ENCODE assay signal across 26 cellular contexts in genomic region chr3:98650966-98651765, GRCh38. TPM values are rescaled to one million over a fixed set of nuclear protein-coding genes. Genes with fewer than 3 reads are reported as not detected.
A peak's percentile ranks its signal among the peaks of the same experiment; 100 is the strongest.
DNase-seq lines count a peak whose midpoint lies in the region; ATAC-seq and TF ChIP-seq lines count a peak whose summit lies in the region.
"Had no signal": no experiment of that assay in that cellular context is flagged by ENCODE, and none has a peak within 500 bp of the region (broad histone marks: within the 10 kb centered on the region; RNA-seq: fewer than 3 reads in every experiment).

No MANE protein-coding gene starts in this region.

- no peak overlapping the region for H3K4me3 ChIP-seq in CD8-positive, alpha-beta T cell (ENCODE audit: low read depth, low read length)
- H3K4me3 ChIP-seq in PC-9 (no peak overlapping the region), lung (no peak overlapping the region)
- H3K4me3 ChIP-seq: BLaER1, esophagus squamous epithelium, K562, left ventricle myocardium inferior, right lobe of liver, thyroid gland had no signal

- H3K79me2 ChIP-seq in PC-9 (ENCODE audit: low read depth): no peaks in the 10 kb centered on the region

- H3K9me3 Mint-ChIP-seq in CD8-positive, alpha-beta T cell: no peaks in the 10 kb centered on the region
- H3K9me3 Mint-ChIP-seq: activated CD4-positive, alpha-beta memory T cell treated with anti-CD3 and anti-CD28 coated beads, Interleukin-2, amount 10 ng/mL, durations not matched to agents 7 days and 5 days; nephron progenitor cell; T-cell had no signal

- DNase-seq in CD8-positive, alpha-beta T cell: no peak
- peak; percentile 8 for DNase-seq in LHCN-M2 (ENCODE audit: low read depth)
- no peak for DNase-seq in PC-9
- DNase-seq in lung (ENCODE audit: low spot score): no peak
- DNase-seq in NCI-H524 (lab: John Stamatoyannopoulos, UW): no peak
- no peak for DNase-seq in nucleus accumbens (lab: John Stamatoyannopoulos, UW)
- DNase-seq: ACHN; activated CD4-positive, alpha-beta memory T cell treated with anti-CD3 and anti-CD28 coated beads, Interleukin-2, amount 10 ng/mL, durations not matched to agents 7 days and 5 days; activated CD4-positive, CD25-positive, alpha-beta regulatory T cell treated with anti-CD3 and anti-CD28 coated beads, Interleukin-2, amount 50 U/mL, for 72 hours; brain microvascular endothelial cell; effector memory CD4-positive, alpha-beta T cell; esophagus squamous epithelium; hypothalamus; left ventricle myocardium inferior; NCI-H1092; NCI-H1930; nephron progenitor cell; right lobe of liver; Right ventricle myocardium superior; stimulated activated naive CD8-positive, alpha-beta T cell treated with anti-CD3 and anti-CD28 coated beads, Interleukin-15, Interleukin-2, amounts not matched to agents 100 U/mL and 50 U/mL, for 24 hours; thyroid gland had no signal

- no peaks in the 10 kb centered on the region for H3K27me3 Mint-ChIP-seq in CD8-positive, alpha-beta T cell (ENCODE audit: low read depth)

- H3K36me3 Mint-ChIP-seq in CD8-positive, alpha-beta T cell: no peaks in the 10 kb centered on the region
- H3K36me3 Mint-ChIP-seq: T-cell had no signal

- no peak for TF ChIP-seq CTCF in CD8-positive, alpha-beta T cell (IDR thresholded peaks at IDR 0.05)
- TF ChIP-seq CTCF in PC-9 (conservative IDR thresholded peaks at IDR 0.05): no peak
- TF ChIP-seq CTCF in lung (IDR thresholded peaks at IDR 0.05; ENCODE audit: control extremely low read depth, extremely low read depth): no peak

- H2AFZ ChIP-seq in PC-9: 0 out of 2 replicates have a peak overlapping the region, but pooled peaks have one; percentile 34

- no peak for ATAC-seq in CD8-positive, alpha-beta T cell
- ATAC-seq in lung (ENCODE audit: insufficient read depth, low FRiP score) (peak; percentile 54), GM21515 (IDR thresholded peaks at IDR 0.05; ENCODE audit: unreplicated experiment) (no peak), GM21717 (IDR thresholded peaks at IDR 0.05; ENCODE audit: unreplicated experiment) (no peak)
- ATAC-seq: K562; right lobe of liver; stimulated activated naive CD8-positive, alpha-beta T cell treated with anti-CD3 and anti-CD28 coated beads, Interleukin-15, Interleukin-2, amounts not matched to agents 100 U/mL and 50 U/mL, for 24 hours had no signal

- no peaks in the 10 kb centered on the region for H4K20me1 ChIP-seq in PC-9 (ENCODE audit: insufficient read depth)
- H4K20me1 ChIP-seq: BLaER1 had no signal

- peak overlapping the region; percentile 13 for H3K27ac Mint-ChIP-seq in CD8-positive, alpha-beta T cell
- H3K27ac Mint-ChIP-seq: activated CD4-positive, alpha-beta memory T cell treated with anti-CD3 and anti-CD28 coated beads, Interleukin-2, amount 10 ng/mL, durations not matched to agents 7 days and 5 days; nephron progenitor cell; T-cell had no signal

- H3F3A ChIP-seq in PC-9 (ENCODE audit: insufficient read depth, low read depth): no peaks in the 10 kb centered on the region

- H3K9me2 ChIP-seq in PC-9 (ENCODE audit: insufficient read depth): no peaks in the 10 kb centered on the region

- POLR2A ChIA-PET in CD8-positive, alpha-beta T cell (lab: Charles Lee): no interaction called here
- POLR2A ChIA-PET in PC-9 (lab: Charles Lee; ENCODE audit: unreplicated experiment): no interaction called here

- no peak overlapping the region for H3K4me3 Mint-ChIP-seq in CD8-positive, alpha-beta T cell
- H3K4me3 Mint-ChIP-seq: activated CD4-positive, alpha-beta memory T cell treated with anti-CD3 and anti-CD28 coated beads, Interleukin-2, amount 10 ng/mL, durations not matched to agents 7 days and 5 days; nephron progenitor cell had no signal

- no peak overlapping the region for H3K4me2 ChIP-seq in PC-9
- H3K4me2 ChIP-seq: BLaER1 had no signal

- no TSS peak for BruUV-seq in PC-9 (replicated peaks; lab: Mats Ljungman, UMichigan)

- peaks cover 9% of the 10 kb centered on the region for H3K4me1 Mint-ChIP-seq in CD8-positive, alpha-beta T cell (ENCODE audit: low read depth)
- H3K4me1 Mint-ChIP-seq: activated CD4-positive, alpha-beta memory T cell treated with anti-CD3 and anti-CD28 coated beads, Interleukin-2, amount 10 ng/mL, durations not matched to agents 7 days and 5 days; nephron progenitor cell had no signal

- no peak overlapping the region for H3K27ac ChIP-seq in CD8-positive, alpha-beta T cell (ENCODE audit: low read depth, low read length)
- H3K27ac ChIP-seq in PC-9 (no peak overlapping the region), lung (ENCODE audit: low read depth in 1 of 2, low read length in 1 of 2) (no peak overlapping the region)
- H3K27ac ChIP-seq: BLaER1, brain microvascular endothelial cell, esophagus squamous epithelium, left ventricle myocardium inferior, right lobe of liver, thyroid gland had no signal

- no peaks in the 10 kb centered on the region for H3K36me3 ChIP-seq in CD8-positive, alpha-beta T cell (ENCODE audit: insufficient read depth, low read length)
- H3K36me3 ChIP-seq in PC-9 (ENCODE audit: low read depth) (no peaks in the 10 kb centered on the region), lung (ENCODE audit: control insufficient read depth in 2 of 2, insufficient read depth in 2 of 2, low read length in 2 of 2) (no peaks in the 10 kb centered on the region)
- H3K36me3 ChIP-seq: BLaER1, brain microvascular endothelial cell, esophagus squamous epithelium, left ventricle myocardium inferior, right lobe of liver, thyroid gland had no signal

- intact Hi-C loops in CD8-positive, alpha-beta T cell (cut with DNase I, micrococcal nuclease): no loop called here
- intact Hi-C loops in PC-9 (cut with micrococcal nuclease; ENCODE audit: unreplicated experiment): no loop called here

- WGBS in lung, 2 donors: 51 to 60% methylated on average over 3 of the region's 3 CpGs

- CTCF ChIA-PET in CD8-positive, alpha-beta T cell (lab: Charles Lee): no interaction called here
- CTCF ChIA-PET in PC-9 (lab: Charles Lee): no interaction called here

- no peaks in the 10 kb centered on the region for H3K27me3 ChIP-seq in CD8-positive, alpha-beta T cell (ENCODE audit: insufficient read depth, low read length)
- no peaks in the 10 kb centered on the region for H3K27me3 ChIP-seq in PC-9 (ENCODE audit: insufficient read depth, low read depth)
- no peaks in the 10 kb centered on the region for H3K27me3 ChIP-seq in lung (ENCODE audit: control insufficient read depth, insufficient read depth)
- H3K27me3 ChIP-seq: BLaER1, brain microvascular endothelial cell, esophagus squamous epithelium, right lobe of liver, thyroid gland had no signal

- no peaks in the 10 kb centered on the region for H3K9me3 ChIP-seq in CD8-positive, alpha-beta T cell (ENCODE audit: low read length)
- H3K9me3 ChIP-seq in PC-9 (ENCODE audit: insufficient read depth, low read depth) (no peaks in the 10 kb centered on the region), lung (ENCODE audit: control insufficient read depth in 2 of 2, insufficient read depth in 1 of 2, low read length in 1 of 2) (no peaks in the 10 kb centered on the region)
- H3K9me3 ChIP-seq: BLaER1, esophagus squamous epithelium, left ventricle myocardium inferior, right lobe of liver, thyroid gland had no signal

- no peaks in the 10 kb centered on the region for H3K4me1 ChIP-seq in CD8-positive, alpha-beta T cell (ENCODE audit: insufficient read depth, low read length)
- H3K4me1 ChIP-seq in PC-9 (replicated peaks; ENCODE audit: insufficient read depth) (no peaks in the 10 kb centered on the region), lung (ENCODE audit: control insufficient read depth in 2 of 2, insufficient read depth in 2 of 2, low read length in 2 of 2) (peaks cover 0 to 4% of the 10 kb centered on the region in 2 donors)
- H3K4me1 ChIP-seq: esophagus squamous epithelium, right lobe of liver, thyroid gland had no signal

RNA-seq across cellular contexts. Expression of gene CPOX, which starts 57.8 kb away (rescaled TPM):
- total RNA-seq in CD8-positive, alpha-beta T cell: 1 to 10 TPM; 7.5 to 7.7 TPM
- total RNA-seq in LHCN-M2 (2014; rRNA removed) (41.7 TPM in 2 replicates), PC-9 (2021) (30.4 and 35.2 TPM in 2 replicates), lung (10 to 100 TPM; 14.0 to 22.2 TPM)
- 10.6 TPM for polyA plus RNA-seq in LHCN-M2 (2012)
- polyA plus RNA-seq in lung: 10 to 100 TPM in 1 of 2 donors, 1 to 10 TPM in 1; 9.8 to 12.3 TPM
